Comparison of ENCODE assay signal across 19 cellular contexts in genomic region chrX:116318672-116319071, GRCh38.
A peak's percentile ranks its signal among the peaks of the same experiment; 100 is the strongest.
DNase-seq lines count a peak whose midpoint lies in the region; FAIRE-seq and TF ChIP-seq lines count a peak whose summit lies in the region.
"Had no signal": no experiment of that assay in that cellular context is flagged by ENCODE, and none has a peak within 500 bp of the region (broad histone marks: within the 10 kb centered on the region; RNA-seq: fewer than 3 reads in every experiment).

No MANE protein-coding gene starts in this region.

- H3K4me3 ChIP-seq in astrocyte (ENCODE audit: insufficient read depth, low read depth, low read length), result no peak overlapping the region
- H3K4me3 ChIP-seq in stomach, result no peak overlapping the region
- no peak overlapping the region for H3K4me3 ChIP-seq in WERI-Rb-1 (ENCODE audit: low read depth, low read length)
- H3K4me3 ChIP-seq: GM23248, MG63, SK-N-MC had no signal

- no peaks in the 10 kb centered on the region for H4K20me1 ChIP-seq in astrocyte (ENCODE audit: insufficient read depth, low read length)

- no peak overlapping the region for H3K4me2 ChIP-seq in astrocyte (ENCODE audit: low read length)

- intact Hi-C loops in stomach (cut with DNase I; ENCODE audit: low total_unique reads) (no loop called here), posterior vena cava (cut with DNase I) (loop anchor here in 1 of 2 donors (10.0 kb wide), 1 partner anchor 626 kb away; no protein-coding TSS in a partner anchor)

- H3K4me1 ChIP-seq in astrocyte (ENCODE audit: insufficient read depth, low read length) (no peaks in the 10 kb centered on the region), stomach (peaks cover 0 to 5% (median 0%) of the 10 kb centered on the region in 4 donors)

- H3K79me2 ChIP-seq in astrocyte (ENCODE audit: insufficient read depth, low read length), result no peaks in the 10 kb centered on the region

- H3K4me1 Mint-ChIP-seq in astrocyte (ENCODE audit: low read depth, unreplicated experiment), result peaks cover 6% of the 10 kb centered on the region

- WGBS in stomach, 5 donors, result 57 to 100% (median 71%) methylated on average over 1 of the region's 1 CpG

- no peak for TF ChIP-seq EP300 in stomach (IDR thresholded peaks at IDR 0.05)

- H3K27me3 ChIP-seq in astrocyte (ENCODE audit: insufficient read depth, low read length), result no peaks in the 10 kb centered on the region
- H3K27me3 ChIP-seq in stomach, result no peaks in the 10 kb centered on the region
- peaks cover 19% of the 10 kb centered on the region for H3K27me3 ChIP-seq in WERI-Rb-1 (ENCODE audit: insufficient read depth, low read depth, severe bottlenecking)
- H3K27me3 ChIP-seq: MG63 had no signal

- DNase-seq in HT-29 (ENCODE audit: low spot score) (peak; percentile 45), astrocyte (ENCODE audit: low read depth) (no peak), iris pigment epithelial cell (ENCODE audit: low read depth) (peak; percentile 3), stomach (peak; percentile 27), NCI-H2171 (lab: John Stamatoyannopoulos, UW) (no peak), WERI-Rb-1 (no peak), posterior vena cava (ENCODE audit: low spot score) (no peak)
- DNase-seq: COR-L47, DMS79, GM23248, KG1, MG63, NCI-H1092, NCI-H146, NCI-H2081, NCI-H510A had no signal

- H3K27ac Mint-ChIP-seq in astrocyte (ENCODE audit: unreplicated experiment), result no peak overlapping the region

- H3K9ac ChIP-seq in astrocyte (ENCODE audit: low read length), result no peak overlapping the region
- H3K9ac ChIP-seq: GM23248 had no signal

- H3K9me3 ChIP-seq in astrocyte (ENCODE audit: insufficient read depth, low read depth, low read length) (no peaks in the 10 kb centered on the region), stomach (no peaks in the 10 kb centered on the region), WERI-Rb-1 (ENCODE audit: severe bottlenecking) (no peaks in the 10 kb centered on the region)
- H3K9me3 ChIP-seq: MG63 had no signal

- no peaks in the 10 kb centered on the region for H3K27me3 Mint-ChIP-seq in astrocyte (ENCODE audit: low read depth, unreplicated experiment)

- H2AFZ ChIP-seq in astrocyte (ENCODE audit: low read depth, low read length), result no peak overlapping the region
- H2AFZ ChIP-seq: GM23248 had no signal

- H3K4me3 Mint-ChIP-seq in astrocyte (ENCODE audit: unreplicated experiment), result no peak overlapping the region

- H3K9me3 Mint-ChIP-seq in astrocyte (ENCODE audit: unreplicated experiment), result no peaks in the 10 kb centered on the region

- no peak for TF ChIP-seq CTCF in astrocyte (IDR thresholded peaks at IDR 0.05; ENCODE audit: insufficient read depth, low read depth, low read length)
- TF ChIP-seq CTCF in stomach (IDR thresholded peaks at IDR 0.05), result no peak
- TF ChIP-seq CTCF in WERI-Rb-1 (IDR thresholded peaks at IDR 0.05; ENCODE audit: low read depth, low read length), result no peak

- H3K36me3 ChIP-seq in astrocyte (ENCODE audit: insufficient read depth, low read length), result no peaks in the 10 kb centered on the region
- H3K36me3 ChIP-seq in stomach, result no peaks in the 10 kb centered on the region
- H3K36me3 ChIP-seq in WERI-Rb-1, result no peaks in the 10 kb centered on the region
- H3K36me3 ChIP-seq: MG63 had no signal

- TF ChIP-seq POLR2A in stomach (IDR thresholded peaks at IDR 0.05), result no peak

- FAIRE-seq in astrocyte (lab: Jason Lieb, UNC), result peak; percentile 96
- FAIRE-seq: G401.6, HepG2 had no signal

- H3K36me3 Mint-ChIP-seq in astrocyte (ENCODE audit: low read depth, unreplicated experiment), result no peaks in the 10 kb centered on the region

- H3K27ac ChIP-seq in astrocyte (ENCODE audit: low read depth, low read length) (no peak overlapping the region), stomach (no peak overlapping the region), WERI-Rb-1 (no peak overlapping the region)
- H3K27ac ChIP-seq: GM23248, SK-N-MC had no signal

Comparison
In these comparisons a context has a peak if more than half of its experiments do, and no peak if none do; other contexts are left out.
1. DNase-seq: peak in HT-29 (single experiment), iris pigment epithelial cell (single experiment) and stomach (single experiment); none in astrocyte (single experiment), NCI-H2171 (single experiment), WERI-Rb-1 (single experiment) and posterior vena cava (single experiment).